ENCODE assay signal across 28 cellular contexts in the genomic region with DNA sequence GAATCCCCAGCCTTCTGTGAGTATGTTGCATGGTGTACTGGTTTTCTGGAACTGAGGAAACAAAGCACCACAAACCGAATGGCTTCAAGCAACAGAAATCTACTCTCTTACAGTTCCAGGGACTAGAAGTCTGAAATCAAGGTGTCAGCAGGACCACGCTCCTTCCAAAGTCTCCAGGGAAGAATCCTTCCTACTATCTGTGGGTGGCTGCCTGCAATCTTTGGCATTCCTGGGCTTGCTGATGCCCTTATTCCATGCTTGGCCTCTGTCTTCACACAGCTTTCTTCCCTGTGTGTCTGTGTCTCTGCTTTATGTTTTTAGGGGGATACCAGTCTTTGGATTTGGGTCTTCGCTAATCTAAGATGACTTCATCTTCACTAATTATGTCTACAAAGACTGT.
"Had no signal": no experiment of that assay in that cellular context is flagged by ENCODE, and none has a peak within 500 bp of the region (broad histone marks: within the 10 kb centered on the region; RNA-seq: fewer than 3 reads in every experiment).

No MANE protein-coding gene starts in this region.

- H3K9me3 Mint-ChIP-seq: natural killer cell; neural progenitor cell; stimulated activated effector memory CD8-positive, alpha-beta T cell treated with anti-CD3 and anti-CD28 coated beads, Interleukin-12 subunit alpha, Interleukin-12 subunit beta, amount 100 ng/mL, for 72 hours; stimulated activated naive B cell treated with anti-CD40 and anti-IgM and Interleukin-4, amounts not matched to agents 10 μg/mL and 1 μg/mL and 100 μg/mL, for 72 hours; stimulated activated naive CD8-positive, alpha-beta T cell treated with anti-CD3 and anti-CD28 coated beads, Interleukin-15, Interleukin-2, amounts not matched to agents 100 ng/mL and 50 ng/mL, for 24 hours; type B pancreatic cell had no signal

- DNase-seq: natural killer cell; occipital lobe; ovary; posterior cingulate gyrus; psoas muscle; right cardiac atrium; right lobe of liver; sigmoid colon; small intestine; stimulated activated CD4-positive, alpha-beta T cell treated with anti-CD3 and anti-CD28 coated beads, Interleukin-15, amount 100 ng/mL, for 24 hours; stimulated activated CD4-positive, alpha-beta T cell treated with anti-CD3 and anti-CD28 coated beads, Interleukin-2, amount 100 ng/mL, for 24 hours; stimulated activated CD4-positive, alpha-beta T cell treated with anti-CD3 and anti-CD28 coated beads, Interleukin-2, amount 100 ng/mL, for 48 hours; stimulated activated CD4-positive, alpha-beta T cell treated with anti-CD3 and anti-CD28 coated beads, Interleukin-4, amount 100 ng/mL, for 24 hours; stimulated activated naive B cell treated with anti-CD40 and anti-IgM and Interleukin-4, amounts not matched to agents 10 μg/mL and 1 μg/mL and 100 μg/mL, for 72 hours; stimulated activated naive CD4-positive, alpha-beta T cell treated with Interleukin-2 at 50 U/mL for 16 hours; stomach; thyroid gland; upper lobe of right lung; uterus had no signal

- H2AFZ ChIP-seq: neural progenitor cell, parathyroid adenoma had no signal

- ATAC-seq: natural killer cell; psoas muscle; right cardiac atrium; right lobe of liver; stimulated activated effector memory CD8-positive, alpha-beta T cell treated with anti-CD3 and anti-CD28 coated beads, Interleukin-12 subunit alpha, Interleukin-12 subunit beta, amount 100 ng/mL, for 72 hours; stimulated activated naive B cell treated with anti-CD40 and anti-IgM and Interleukin-4, amounts not matched to agents 10 μg/mL and 1 μg/mL and 100 μg/mL, for 72 hours; upper lobe of right lung had no signal

- H3K9me3 ChIP-seq: ovary, psoas muscle, right lobe of liver, sigmoid colon, stomach, thoracic aorta, thyroid gland, tibial nerve, upper lobe of right lung, uterus had no signal

- H3K4me3 ChIP-seq: neural progenitor cell, ovary, psoas muscle, right lobe of liver, sigmoid colon, stomach, thoracic aorta, thyroid gland, tibial nerve, upper lobe of right lung, uterus had no signal

- H3K27me3 Mint-ChIP-seq: progenitor cell of endocrine pancreas; stimulated activated naive B cell treated with anti-CD40 and anti-IgM and Interleukin-4, amounts not matched to agents 10 μg/mL and 1 μg/mL and 100 μg/mL, for 72 hours; stimulated activated naive CD8-positive, alpha-beta T cell treated with anti-CD3 and anti-CD28 coated beads, Interleukin-15, Interleukin-2, amounts not matched to agents 100 ng/mL and 50 ng/mL, for 24 hours; type B pancreatic cell had no signal

- H3K36me3 Mint-ChIP-seq: natural killer cell; stimulated activated effector memory CD8-positive, alpha-beta T cell treated with anti-CD3 and anti-CD28 coated beads, Interleukin-12 subunit alpha, Interleukin-12 subunit beta, amount 100 ng/mL, for 72 hours had no signal

- H3K4me3 Mint-ChIP-seq: natural killer cell; nephron; neural progenitor cell; stimulated activated effector memory CD8-positive, alpha-beta T cell treated with anti-CD3 and anti-CD28 coated beads, Interleukin-12 subunit alpha, Interleukin-12 subunit beta, amount 100 ng/mL, for 72 hours; stimulated activated naive B cell treated with anti-CD40 and anti-IgM and Interleukin-4, amounts not matched to agents 10 μg/mL and 1 μg/mL and 100 μg/mL, for 72 hours; stimulated activated naive CD8-positive, alpha-beta T cell treated with anti-CD3 and anti-CD28 coated beads, Interleukin-15, Interleukin-2, amounts not matched to agents 100 ng/mL and 50 ng/mL, for 24 hours; type B pancreatic cell had no signal

- H3K36me3 ChIP-seq: neural progenitor cell, ovary, thyroid gland, uterus had no signal

- H3K4me1 Mint-ChIP-seq: natural killer cell; nephron; neural progenitor cell; stimulated activated effector memory CD8-positive, alpha-beta T cell treated with anti-CD3 and anti-CD28 coated beads, Interleukin-12 subunit alpha, Interleukin-12 subunit beta, amount 100 ng/mL, for 72 hours; stimulated activated naive B cell treated with anti-CD40 and anti-IgM and Interleukin-4, amounts not matched to agents 10 μg/mL and 1 μg/mL and 100 μg/mL, for 72 hours had no signal

- H3K4me2 ChIP-seq: neural progenitor cell had no signal

- H3K27ac Mint-ChIP-seq: natural killer cell; nephron; neural progenitor cell; progenitor cell of endocrine pancreas; stimulated activated effector memory CD8-positive, alpha-beta T cell treated with anti-CD3 and anti-CD28 coated beads, Interleukin-12 subunit alpha, Interleukin-12 subunit beta, amount 100 ng/mL, for 72 hours; stimulated activated naive B cell treated with anti-CD40 and anti-IgM and Interleukin-4, amounts not matched to agents 10 μg/mL and 1 μg/mL and 100 μg/mL, for 72 hours; stimulated activated naive CD8-positive, alpha-beta T cell treated with anti-CD3 and anti-CD28 coated beads, Interleukin-15, Interleukin-2, amounts not matched to agents 100 ng/mL and 50 ng/mL, for 24 hours; type B pancreatic cell had no signal

- H3K27me3 ChIP-seq: neural progenitor cell, ovary, right lobe of liver, sigmoid colon, stomach, thyroid gland, tibial nerve, upper lobe of right lung, uterus had no signal

- H3K27ac ChIP-seq: neural progenitor cell, ovary, parathyroid adenoma, psoas muscle, right lobe of liver, sigmoid colon, stomach, thoracic aorta, thyroid gland, tibial nerve, upper lobe of right lung, uterus had no signal

- H3K9ac ChIP-seq: neural progenitor cell, parathyroid adenoma had no signal

- H3K4me1 ChIP-seq: neural progenitor cell, parathyroid adenoma, right lobe of liver, sigmoid colon, stomach, thyroid gland, tibial nerve, upper lobe of right lung, uterus had no signal
